In genomic region chr12:45913631-45914030, GRCh38 we compare ENCODE assay signal across 17 cellular contexts.
A peak's percentile ranks its signal among the peaks of the same experiment; 100 is the strongest.
DNase-seq lines count a peak whose midpoint lies in the region; ATAC-seq, FAIRE-seq and TF ChIP-seq lines count a peak whose summit lies in the region.
"Had no signal": no experiment of that assay in that cellular context is flagged by ENCODE, and none has a peak within 500 bp of the region (broad histone marks: within the 10 kb centered on the region; RNA-seq: fewer than 3 reads in every experiment).

No MANE protein-coding gene starts in this region.

- BruUV-seq in A673 (replicated peaks; lab: Mats Ljungman, UMichigan), result no TSS peak

- TF ChIP-seq EP300 in A549 (IDR thresholded peaks at IDR 0.05), result no peak

- H3K27ac ChIP-seq in A549 (no peak overlapping the region), A673 (ENCODE audit: low read depth, low read length, poor library complexity, severe bottlenecking) (no peak overlapping the region), astrocyte (ENCODE audit: low read depth, low read length) (no peak overlapping the region)
- H3K27ac ChIP-seq: RWPE1, SJCRH30 had no signal

- H3K4me1 Mint-ChIP-seq in astrocyte (ENCODE audit: low read depth, unreplicated experiment), result peaks cover 12% of the 10 kb centered on the region

- no peaks in the 10 kb centered on the region for H3K27me3 ChIP-seq in A673 (replicated peaks; ENCODE audit: insufficient read depth, low read depth, low read length, poor library complexity)
- H3K27me3 ChIP-seq in astrocyte (ENCODE audit: insufficient read depth, low read length), result no peaks in the 10 kb centered on the region
- H3K27me3 ChIP-seq: MG63, SJCRH30 had no signal

- intact Hi-C loops in A673 (cut with micrococcal nuclease; ENCODE audit: unreplicated experiment), result loop anchor here (10.0 kb wide), 1 partner anchor 779 kb away; no protein-coding TSS in a partner anchor

- WGBS in A549 (ENCODE audit: missing lambda C conversion rate), result 68% methylated on average over 2 of the region's 2 CpGs

- no peaks in the 10 kb centered on the region for H3K9me3 ChIP-seq in A549
- no peaks in the 10 kb centered on the region for H3K9me3 ChIP-seq in A673 (ENCODE audit: low read depth, low read length, poor library complexity, severe bottlenecking)
- H3K9me3 ChIP-seq in astrocyte (ENCODE audit: insufficient read depth, low read depth, low read length), result no peaks in the 10 kb centered on the region
- H3K9me3 ChIP-seq: MG63, SJCRH30 had no signal

- no peaks in the 10 kb centered on the region for H4K20me1 ChIP-seq in astrocyte (ENCODE audit: insufficient read depth, low read length)

- TF ChIP-seq POLR2A in A549 (IDR thresholded peaks at IDR 0.05; ENCODE audit: low read length), result no peak

- H3K4me2 ChIP-seq in A549 (no peak overlapping the region), astrocyte (ENCODE audit: low read length) (no peak overlapping the region)

- ATAC-seq in A549 (peak; percentile 14 to 46; a peak in 5 of 6 replicates), HG02852 (IDR thresholded peaks at IDR 0.05; ENCODE audit: unreplicated experiment) (peak; percentile 6)
- ATAC-seq: CD8-positive, alpha-beta T cell had no signal

- H3K36me3 Mint-ChIP-seq in astrocyte (ENCODE audit: low read depth, unreplicated experiment), result peaks cover 2% of the 10 kb centered on the region

- TF ChIP-seq RAD21 in A549 (conservative IDR thresholded peaks at IDR 0.05 in 1 of 2, IDR thresholded peaks at IDR 0.05 in 1 of 2), result no peak

- no peak overlapping the region for H3K4me3 Mint-ChIP-seq in astrocyte (ENCODE audit: unreplicated experiment)
- H3K4me3 Mint-ChIP-seq: CD8-positive, alpha-beta T cell had no signal

- H3K36me3 ChIP-seq in A673 (ENCODE audit: insufficient read depth, low read length, poor library complexity, severe bottlenecking), result no peaks in the 10 kb centered on the region
- H3K36me3 ChIP-seq in astrocyte (ENCODE audit: insufficient read depth, low read length), result no peaks in the 10 kb centered on the region

- no peaks in the 10 kb centered on the region for H3K79me2 ChIP-seq in astrocyte (ENCODE audit: insufficient read depth, low read length)

- CTCF ChIA-PET in A549 (lab: Yijun Ruan, JAX), result interaction anchor here (1.4 kb wide), 1 partner anchor 26 kb away, joined by 3 read pairs; no protein-coding TSS in a partner anchor
- CTCF ChIA-PET in A673 (lab: Charles Lee), result no interaction called here

- H2AFZ ChIP-seq in astrocyte (ENCODE audit: low read depth, low read length), result no peak overlapping the region

- H3K27ac Mint-ChIP-seq in astrocyte (ENCODE audit: unreplicated experiment), result peak overlapping the region; percentile 53

- POLR2A ChIA-PET in A549 (lab: Yijun Ruan, JAX), result no interaction called here
- POLR2A ChIA-PET in A673 (lab: Charles Lee; ENCODE audit: low non-redundant PET), result no interaction called here

- peaks cover 1% of the 10 kb centered on the region for H3K9me3 Mint-ChIP-seq in astrocyte (ENCODE audit: unreplicated experiment)
- H3K9me3 Mint-ChIP-seq: CD8-positive, alpha-beta T cell had no signal

- H3K4me3 ChIP-seq in A549, result no peak overlapping the region
- no peak overlapping the region for H3K4me3 ChIP-seq in A673 (ENCODE audit: low read depth, low read length, poor library complexity, severe bottlenecking)
- no peak overlapping the region for H3K4me3 ChIP-seq in astrocyte (ENCODE audit: insufficient read depth, low read depth, low read length)
- H3K4me3 ChIP-seq: MG63, SJCRH30 had no signal

- H3K9ac ChIP-seq in astrocyte (ENCODE audit: low read length), result no peak overlapping the region

- no peaks in the 10 kb centered on the region for H3K27me3 Mint-ChIP-seq in astrocyte (ENCODE audit: low read depth, unreplicated experiment)

- TF ChIP-seq CTCF in A549 (IDR thresholded peaks at IDR 0.05) (no peak), A673 (conservative IDR thresholded peaks at IDR 0.05; ENCODE audit: low read depth, low read length) (no peak), astrocyte (IDR thresholded peaks at IDR 0.05; ENCODE audit: insufficient read depth, low read depth, low read length) (no peak)

- DNase-seq in A549 (ENCODE audit: low read depth in 1 of 2, low spot score in 1 of 2) (no peak), A673 (ENCODE audit: low spot score) (peak; percentile 14), astrocyte (ENCODE audit: low read depth) (no peak), NCI-H2107 treated with DMSO at 0.1 percent for 48 hours (lab: John Stamatoyannopoulos, UW; ENCODE audit: unreplicated experiment) (no peak), SK-N-DZ (ENCODE audit: low spot score) (no peak)
- DNase-seq in activated CD4-positive, alpha-beta T cell treated with anti-CD3 and anti-CD28 coated beads for 1 hour, result no peak
- DNase-seq: CD8-positive, alpha-beta T cell; DMS79 treated with DMSO at 0.1 percent for 48 hours; GDM1; GOT3; NCI-H187 treated with DMSO at 0.1 percent for 48 hours; NCI-H510A had no signal

- FAIRE-seq in A549 (lab: Jason Lieb, UNC) (no peak), astrocyte (lab: Jason Lieb, UNC) (no peak)
- FAIRE-seq: GM12891 had no signal

- H3K4me1 ChIP-seq in A549 (no peaks in the 10 kb centered on the region), A673 (ENCODE audit: insufficient read depth, low read length, poor library complexity, severe bottlenecking) (peaks cover 17% of the 10 kb centered on the region), astrocyte (ENCODE audit: insufficient read depth, low read length) (peaks cover 5% of the 10 kb centered on the region)
- H3K4me1 ChIP-seq: SJCRH30 had no signal

TF ChIP-seq in A549, 52 proteins besides CTCF, POLR2A, EP300 and RAD21:
- TF ChIP-seq RNF2 (IDR thresholded peaks at IDR 0.05; ENCODE audit: borderline replicate concordance, low read depth) (no peak), KDM1A (IDR thresholded peaks at IDR 0.05; ENCODE audit: low read depth) (no peak), HOXA7 (CRISPR knock-in tag; IDR thresholded peaks at IDR 0.05) (no peak), HOXB5 (CRISPR knock-in tag; IDR thresholded peaks at IDR 0.05) (no peak), HMGXB4 (CRISPR knock-in tag; IDR thresholded peaks at IDR 0.05; ENCODE audit: borderline replicate concordance) (no peak), SREBF2 (IDR thresholded peaks at IDR 0.05) (no peak), NFE2L2 (conservative IDR thresholded peaks at IDR 0.05; ENCODE audit: low read length) (no peak), MAX (IDR thresholded peaks at IDR 0.05) (no peak), RFX5 (IDR thresholded peaks at IDR 0.05) (no peak), CHD2 (IDR thresholded peaks at IDR 0.05; ENCODE audit: low read length, partially characterized antibody) (no peak), ZFP36 (IDR thresholded peaks at IDR 0.05; ENCODE audit: borderline replicate concordance, partially characterized antibody) (no peak), HOXB13 (CRISPR knock-in tag; IDR thresholded peaks at IDR 0.05; ENCODE audit: low read depth) (no peak), HES2 (IDR thresholded peaks at IDR 0.05) (no peak), PHF8 (IDR thresholded peaks at IDR 0.05; ENCODE audit: borderline replicate concordance, low read depth) (no peak), RCOR1 (IDR thresholded peaks at IDR 0.05; ENCODE audit: low read depth, low read length) (no peak)
